8 cellular contexts compared by ENCODE assay signal in genomic region chr7:101290177-101291037, GRCh38. TPM values are rescaled to one million over a fixed set of nuclear protein-coding genes. Genes with fewer than 3 reads are reported as not detected.
DNase-seq lines count a peak whose midpoint lies in the region; ATAC-seq and TF ChIP-seq lines count a peak whose summit lies in the region.
"Not testable (repeated sequence)": the region's sequence is repeated elsewhere in the genome, so short reads cannot be mapped to it uniquely, and the experiment has no call there.

No MANE protein-coding gene starts in this region.

- DNase-seq in COLO668 (lab: John Stamatoyannopoulos, UW; ENCODE audit: unreplicated experiment) (peak; percentile 49), NCI-H510A treated with DMSO at 0.1 percent for 48 hours (lab: John Stamatoyannopoulos, UW) (peak; percentile 16), amygdala (lab: John Stamatoyannopoulos, UW) (peak in 48 of 56 donors; percentile 4 to 84 (median 36)), cardiac muscle cell (ENCODE audit: low read depth in 1 of 2, low spot score in 1 of 2) (peak; percentile 48 to 59), nucleus accumbens (lab: John Stamatoyannopoulos, UW) (peak in 47 of 56 donors; percentile 2 to 79 (median 36))
- peak; percentile 20 to 49 (median 35) for DNase-seq in activated CD4-positive, CD25-positive, alpha-beta regulatory T cell (lab: John Stamatoyannopoulos, UW)
- DNase-seq in stimulated activated CD8-positive, alpha-beta memory T cell treated with anti-CD3 and anti-CD28 coated beads, Interleukin-7, amount 100 ng/mL, for 4 hours (ENCODE audit: low read depth in 2 of 2) = peak; percentile 20 to 42

- H3K27me3 ChIP-seq in cardiac muscle cell = peaks cover 39% of the 10 kb centered on the region

- not testable (repeated sequence) for H3K4me1 ChIP-seq in cardiac muscle cell (ENCODE audit: low read depth)

- H3K4me3 ChIP-seq in cardiac muscle cell = not testable (repeated sequence)

- TF ChIP-seq CTCF in cardiac muscle cell (IDR thresholded peaks at IDR 0.05; ENCODE audit: low read depth, low read length) = peak; percentile 62

- peak; percentile 24 for ATAC-seq in HG02588 (IDR thresholded peaks at IDR 0.05; ENCODE audit: unreplicated experiment)

- not testable (repeated sequence) for H3K9me3 ChIP-seq in cardiac muscle cell (ENCODE audit: low read depth)

- not testable (repeated sequence) for H3K27ac ChIP-seq in cardiac muscle cell

- H3K36me3 ChIP-seq in cardiac muscle cell = not testable (repeated sequence)

RNA-seq across cellular contexts. Expression of gene IFT22, which starts 31.2 kb away (rescaled TPM):
- total RNA-seq in cardiac muscle cell = 36.4 and 36.6 TPM in 2 replicates
- polyA plus RNA-seq in cardiac muscle cell = 64.7 and 65.4 TPM in 2 replicates

RNA-seq across cellular contexts. Expression of gene FIS1, which starts 45.5 kb away (rescaled TPM):
- total RNA-seq in cardiac muscle cell = 333 and 338 TPM in 2 replicates
- polyA plus RNA-seq in cardiac muscle cell = 266 and 283 TPM in 2 replicates

RNA-seq across cellular contexts. Expression of gene CLDN15, which starts 52.8 kb away (rescaled TPM):
- 2.7 and 4.3 TPM in 2 replicates for total RNA-seq in cardiac muscle cell
- polyA plus RNA-seq in cardiac muscle cell = 2.8 and 3.2 TPM in 2 replicates
